Comparison of ENCODE assay signal across 1 cellular context in genomic region chr11:20368441-20368840, GRCh38.
TF ChIP-seq lines count a peak whose summit lies in the region.

No MANE protein-coding gene starts in this region.

TF ChIP-seq in endothelial cell of umbilical vein, 7 proteins besides CTCF, POLR2A, EP300 and RAD21 (continued from another document):
- TF ChIP-seq GATA2 (IDR thresholded peaks at IDR 0.05; ENCODE audit: insufficient read depth, insufficient read length, low read depth, low read length) (no peak), POLR2AphosphoS5 (IDR thresholded peaks at IDR 0.05; ENCODE audit: insufficient read depth, low read depth, low read length) (no peak)
